Comparison of ENCODE assay signal across 14 cellular contexts in genomic region chr13:106633321-106633720, GRCh38.
DNase-seq lines count a peak whose midpoint lies in the region; ATAC-seq and TF ChIP-seq lines count a peak whose summit lies in the region.
"Had no signal": no experiment of that assay in that cellular context is flagged by ENCODE, and none has a peak within 500 bp of the region (broad histone marks: within the 10 kb centered on the region; RNA-seq: fewer than 3 reads in every experiment).

No MANE protein-coding gene starts in this region.

- H3K27ac ChIP-seq in A673 (ENCODE audit: low read depth, low read length, poor library complexity, severe bottlenecking) (no peak overlapping the region), SJCRH30 (peak overlapping the region; percentile 57), gastrocnemius medialis (peak overlapping the region in 3 of 4 donors; percentile 3 to 33 (median 27))

- CTCF ChIA-PET in A673 (lab: Charles Lee), result no interaction called here

- H3K9me3 ChIP-seq in A673 (ENCODE audit: low read depth, low read length, poor library complexity, severe bottlenecking) (no peaks in the 10 kb centered on the region), SJCRH30 (replicated peaks) (no peaks in the 10 kb centered on the region; the same call in 1 of the 2 replicates), gastrocnemius medialis (no peaks in the 10 kb centered on the region)
- H3K9me3 ChIP-seq: HAP-1 had no signal

- intact Hi-C loops in A673 (cut with micrococcal nuclease; ENCODE audit: unreplicated experiment) (no loop called here), left ventricle myocardium superior (cut with micrococcal nuclease) (no loop called here), gastrocnemius medialis (cut with DNase I; ENCODE audit: low total_unique reads) (no loop called here)

- TF ChIP-seq CTCF in A673 (conservative IDR thresholded peaks at IDR 0.05; ENCODE audit: low read depth, low read length) (no peak), gastrocnemius medialis (IDR thresholded peaks at IDR 0.05 in 4 of 5, conservative IDR thresholded peaks at IDR 0.05 in 1 of 5) (no peak)

- peak; percentile 81 for ATAC-seq in left ventricle myocardium superior
- ATAC-seq in gastrocnemius medialis, result no peak
- ATAC-seq in HG02798 (IDR thresholded peaks at IDR 0.05; ENCODE audit: poor library complexity, unreplicated experiment), result no peak

- in situ Hi-C loops in gastrocnemius medialis (cut with MboI; ENCODE audit: low sequenced_read_pairs in 4 of 4), result no loop called here
- in situ Hi-C loops in G401 (cut with HindIII; ENCODE audit: low sequenced_read_pairs), result no loop called here

- no peak for TF ChIP-seq POLR2A in gastrocnemius medialis (IDR thresholded peaks at IDR 0.05)

- no peaks in the 10 kb centered on the region for H3K36me3 ChIP-seq in A673 (ENCODE audit: insufficient read depth, low read length, poor library complexity, severe bottlenecking)
- no peaks in the 10 kb centered on the region for H3K36me3 ChIP-seq in SJCRH30
- no peaks in the 10 kb centered on the region for H3K36me3 ChIP-seq in gastrocnemius medialis
- H3K36me3 ChIP-seq: HAP-1 had no signal

- POLR2A ChIA-PET in A673 (lab: Charles Lee; ENCODE audit: low non-redundant PET), result no interaction called here

- BruUV-seq in A673 (replicated peaks; lab: Mats Ljungman, UMichigan), result no TSS peak

- no peak overlapping the region for H3K4me3 ChIP-seq in A673 (ENCODE audit: low read depth, low read length, poor library complexity, severe bottlenecking)
- H3K4me3 ChIP-seq in SJCRH30, result no peak overlapping the region
- no peak overlapping the region for H3K4me3 ChIP-seq in gastrocnemius medialis
- H3K4me3 ChIP-seq: HAP-1 had no signal

- DNase-seq in A673 (ENCODE audit: low spot score), result peak; percentile 75
- peak; percentile 34 to 57 for DNase-seq in SJCRH30
- DNase-seq in left ventricle myocardium superior, result no peak
- no peak for DNase-seq in gastrocnemius medialis
- no peak for DNase-seq in HT-29 (ENCODE audit: low spot score)
- DNase-seq in G401 (ENCODE audit: low spot score), result no peak
- DNase-seq: C1 segment of cervical spinal cord; Calu3; CD4-positive, alpha-beta T cell; DMS 273 treated with DMSO at 0.1 percent for 48 hours; GOT3; HFFc6 had no signal

- H3K4me1 ChIP-seq in A673 (ENCODE audit: insufficient read depth, low read length, poor library complexity, severe bottlenecking) (no peaks in the 10 kb centered on the region), SJCRH30 (peaks cover 27% of the 10 kb centered on the region), gastrocnemius medialis (peaks cover 0 to 14% of the 10 kb centered on the region in 2 donors)
- H3K4me1 ChIP-seq: HAP-1 had no signal

- H3K27me3 ChIP-seq in A673 (replicated peaks; ENCODE audit: insufficient read depth, low read depth, low read length, poor library complexity) (no peaks in the 10 kb centered on the region), SJCRH30 (no peaks in the 10 kb centered on the region), gastrocnemius medialis (no peaks in the 10 kb centered on the region)

Comparison
In these comparisons a context has a peak if more than half of its experiments do, and no peak if none do; other contexts are left out.
1. DNase-seq: peak in A673 (single experiment) and SJCRH30 (2 of 2); none in left ventricle myocardium superior (single experiment), gastrocnemius medialis (0 of 2), HT-29 (single experiment) and G401 (single experiment).